ENCODE assay signal across 13 cellular contexts in genomic region chr12:64252708-64253107, GRCh38. TPM values are rescaled to one million over a fixed set of nuclear protein-coding genes. Genes with fewer than 3 reads are reported as not detected.
DNase-seq lines count a peak whose midpoint lies in the region; ATAC-seq, FAIRE-seq and TF ChIP-seq lines count a peak whose summit lies in the region.
"Had no signal": no experiment of that assay in that cellular context is flagged by ENCODE, and none has a peak within 500 bp of the region (broad histone marks: within the 10 kb centered on the region; RNA-seq: fewer than 3 reads in every experiment).

No MANE protein-coding gene starts in this region.

- H3K36me3 Mint-ChIP-seq in natural killer cell, result no peaks in the 10 kb centered on the region

- ATAC-seq in right lobe of liver (peak in 3 of 4 donors; percentile 60 to 78 (median 68)), HepG2 (no peak), natural killer cell (no peak), GM18519 (IDR thresholded peaks at IDR 0.05; ENCODE audit: low FRiP score, unreplicated experiment) (no peak)

- POLR2A ChIA-PET in HepG2 (lab: Yijun Ruan, JAX) (no interaction called here), SK-N-SH (lab: Yijun Ruan, JAX) (no interaction called here)

- TF ChIP-seq POLR2A in right lobe of liver (IDR thresholded peaks at IDR 0.05) (no peak), HepG2 (IDR thresholded peaks at IDR 0.05; ENCODE audit: insufficient read depth in 1 of 2, low read depth in 2 of 2, low read length in 2 of 2) (no peak)

- TF ChIP-seq EP300 in HepG2 (IDR thresholded peaks at IDR 0.05; ENCODE audit: low read depth in 2 of 2, low read length in 2 of 2), result no peak
- no peak for TF ChIP-seq EP300 in HepG2 (CRISPR knock-in tag; IDR thresholded peaks at IDR 0.05; ENCODE audit: borderline replicate concordance)
- TF ChIP-seq EP300 in SK-N-SH (IDR thresholded peaks at IDR 0.05; ENCODE audit: borderline replicate concordance in 1 of 2, low read depth in 1 of 2, low read length in 1 of 2), result no peak

- H3K27me3 ChIP-seq in right lobe of liver (no peaks in the 10 kb centered on the region), HepG2 (ENCODE audit: control insufficient read depth in 1 of 2, insufficient read depth in 2 of 2, low read length in 2 of 2) (no peaks in the 10 kb centered on the region), SK-N-SH (ENCODE audit: insufficient read depth) (no peaks in the 10 kb centered on the region)

- H4K20me1 ChIP-seq in HepG2 (ENCODE audit: insufficient read depth, low read length), result no peaks in the 10 kb centered on the region
- no peaks in the 10 kb centered on the region for H4K20me1 ChIP-seq in SK-N-SH (ENCODE audit: insufficient read depth)

- peaks cover 0 to 4% of the 10 kb centered on the region in 2 donors for H3K27me3 Mint-ChIP-seq in natural killer cell (ENCODE audit: low read depth in 2 of 2)

- H3K79me2 ChIP-seq in HepG2 (ENCODE audit: insufficient read depth, low read length), result no peaks in the 10 kb centered on the region
- H3K79me2 ChIP-seq in SK-N-SH (ENCODE audit: insufficient read depth), result no peaks in the 10 kb centered on the region

- H3K27ac ChIP-seq in right lobe of liver (no peak overlapping the region), HepG2 (ENCODE audit: extremely low read length, insufficient read depth, low read length) (no peak overlapping the region), SK-N-SH (ENCODE audit: low read depth in 2 of 2, low read length in 1 of 2) (no peak overlapping the region)
- H3K27ac ChIP-seq: SK-N-MC had no signal

- BruUV-seq in HepG2 (replicated peaks; lab: Mats Ljungman, UMichigan), result no TSS peak

- H3K4me2 ChIP-seq in HepG2 (ENCODE audit: low read depth, low read length), result no peak overlapping the region
- no peak overlapping the region for H3K4me2 ChIP-seq in SK-N-SH

- TF ChIP-seq RAD21 in HepG2 (CRISPR knock-in tag; IDR thresholded peaks at IDR 0.05) (no peak), SK-N-SH (IDR thresholded peaks at IDR 0.05; ENCODE audit: low read length) (no peak)

- TF ChIP-seq CTCF in right lobe of liver (IDR thresholded peaks at IDR 0.05) (no peak), HepG2 (CRISPR knock-in tag; IDR thresholded peaks at IDR 0.05) (no peak), epithelial cell of esophagus (IDR thresholded peaks at IDR 0.05; ENCODE audit: insufficient read depth, low read depth, low read length, missing control alignments) (no peak), natural killer cell (IDR thresholded peaks at IDR 0.05) (no peak), SK-N-SH (IDR thresholded peaks at IDR 0.05) (no peak)

- H3K9me2 ChIP-seq in SK-N-SH, result no peaks in the 10 kb centered on the region

- H3K4me1 ChIP-seq in right lobe of liver, result no peaks in the 10 kb centered on the region
- H3K4me1 ChIP-seq in HepG2 (ENCODE audit: insufficient read depth, low read length), result no peaks in the 10 kb centered on the region
- no peaks in the 10 kb centered on the region for H3K4me1 ChIP-seq in SK-N-SH (ENCODE audit: control insufficient read depth in 1 of 2, insufficient read depth in 2 of 2, low read depth in 1 of 2, low read length in 1 of 2)

- H3K4me3 ChIP-seq in right lobe of liver (no peak overlapping the region), HepG2 (replicated peaks in 1 of 3; ENCODE audit: insufficient read depth in 1 of 3, low read depth in 2 of 3, low read length in 3 of 3) (no peak overlapping the region), epithelial cell of esophagus (ENCODE audit: low read length) (no peak overlapping the region), SK-N-SH (ENCODE audit: low read depth in 2 of 2, low read length in 1 of 2) (no peak overlapping the region)
- H3K4me3 ChIP-seq: SK-N-MC had no signal

- in situ Hi-C loops in HepG2 (cut with HindIII; ENCODE audit: extremely low pct_ligation_motif_present, low pct_unique_long_range_greater_than_20kb), result no loop called here

- intact Hi-C loops in right lobe of liver (cut with DNase I), result no loop called here
- intact Hi-C loops in HepG2 (cut with micrococcal nuclease; ENCODE audit: unreplicated experiment), result no loop called here
- intact Hi-C loops in natural killer cell (cut with micrococcal nuclease), result no loop called here

- no peak overlapping the region for H3K27ac Mint-ChIP-seq in natural killer cell
- H3K27ac Mint-ChIP-seq: activated T-helper 1 cell treated with anti-CD3 and anti-CD28 coated beads, Interleukin-12 subunit alpha, Interleukin-12 subunit beta, Interleukin-2, Interleukin-4 antibody, amounts not matched to agents 30 ng/mL and 10 ng/mL and 1 ng/mL, durations not matched to agents 14 hours and 24 hours and 36 hours had no signal

- no peak overlapping the region for H3K4me3 Mint-ChIP-seq in natural killer cell
- H3K4me3 Mint-ChIP-seq: activated T-helper 1 cell treated with anti-CD3 and anti-CD28 coated beads, Interleukin-12 subunit alpha, Interleukin-12 subunit beta, Interleukin-2, Interleukin-4 antibody, amounts not matched to agents 30 ng/mL and 10 ng/mL and 1 ng/mL, durations not matched to agents 14 hours and 24 hours and 36 hours had no signal

- FAIRE-seq in HepG2 (lab: Jason Lieb, UNC), result no peak
- FAIRE-seq: frontal cortex had no signal

- CTCF ChIA-PET in HepG2 (lab: Yijun Ruan, JAX; ENCODE audit: low intra/inter-chr PET ratio, low total read pairs), result no interaction called here
- CTCF ChIA-PET in SK-N-SH (lab: Yijun Ruan, JAX), result interaction anchor here (0.9 to 4.4 kb wide), 3 partner anchors 409 to 426 kb away, joined by 4 to 16 read pairs (median 5); partner anchors contain the start of gene SRGAP1

- peaks cover 12 to 14% of the 10 kb centered on the region in 2 donors for H3K4me1 Mint-ChIP-seq in natural killer cell

- H3K9me3 Mint-ChIP-seq in natural killer cell, result no peaks in the 10 kb centered on the region
- H3K9me3 Mint-ChIP-seq: activated T-helper 1 cell treated with anti-CD3 and anti-CD28 coated beads, Interleukin-12 subunit alpha, Interleukin-12 subunit beta, Interleukin-2, Interleukin-4 antibody, amounts not matched to agents 30 ng/mL and 10 ng/mL and 1 ng/mL, durations not matched to agents 14 hours and 24 hours and 36 hours had no signal

- H3K36me3 ChIP-seq in right lobe of liver (no peaks in the 10 kb centered on the region), HepG2 (replicated peaks in 1 of 2; ENCODE audit: control insufficient read depth in 1 of 2, insufficient read depth in 2 of 2, low read length in 2 of 2) (no peaks in the 10 kb centered on the region), SK-N-SH (replicated peaks in 1 of 2; ENCODE audit: control insufficient read depth in 1 of 2, insufficient read depth in 2 of 2, low read length in 1 of 2) (no peaks in the 10 kb centered on the region)

- H3K9ac ChIP-seq in HepG2 (ENCODE audit: insufficient read depth, low read depth, low read length) (no peak overlapping the region), SK-N-SH (no peak overlapping the region)

- no peak for DNase-seq in right lobe of liver
- DNase-seq in HepG2 (ENCODE audit: low spot score), result no peak
- DNase-seq in epithelial cell of esophagus (ENCODE audit: low read depth), result peak; percentile 64
- DNase-seq in midbrain (lab: John Stamatoyannopoulos, UW), result peak; percentile 43
- DNase-seq in NCI-H2029 (lab: John Stamatoyannopoulos, UW), result no peak
- no peak for DNase-seq in natural killer cell
- DNase-seq in SK-N-SH, result no peak
- DNase-seq: central memory CD4-positive, alpha-beta T cell; posterior cingulate gyrus had no signal

- no peaks in the 10 kb centered on the region for H3F3A ChIP-seq in SK-N-SH (replicated peaks; ENCODE audit: insufficient read depth)

- no peaks in the 10 kb centered on the region for H3K9me3 ChIP-seq in right lobe of liver
- no peaks in the 10 kb centered on the region for H3K9me3 ChIP-seq in HepG2 (ENCODE audit: low read length)
- no peaks in the 10 kb centered on the region for H3K9me3 ChIP-seq in SK-N-SH

- WGBS in right lobe of liver (ENCODE audit: insufficient coverage, low coverage, low lambda C conversion rate, missing lambda C conversion rate), result 14% methylated on average over 3 of the region's 3 CpGs
- WGBS in HepG2 (ENCODE audit: low lambda C conversion rate), result 15% methylated on average over 3 of the region's 3 CpGs
- WGBS in SK-N-SH (ENCODE audit: low lambda C conversion rate), result 82% methylated on average over 3 of the region's 3 CpGs

- H2AFZ ChIP-seq in HepG2 (ENCODE audit: low read length), result no peak overlapping the region
- no peak overlapping the region for H2AFZ ChIP-seq in SK-N-SH (ENCODE audit: low read depth)

TF ChIP-seq in HepG2, 621 proteins besides CTCF, POLR2A, EP300 and RAD21 (continues in another document):
- no peak for TF ChIP-seq FOXC1 (CRISPR knock-in tag; IDR thresholded peaks at IDR 0.05; ENCODE audit: borderline replicate concordance)

TF ChIP-seq in SK-N-SH, 30 proteins besides CTCF, POLR2A, EP300 and RAD21 (continues in another document):
- TF ChIP-seq GABPA (IDR thresholded peaks at IDR 0.05; ENCODE audit: low read depth) (no peak), RFX5 (IDR thresholded peaks at IDR 0.05; ENCODE audit: low read length) (no peak)

RNA-seq across cellular contexts. Expression of gene KICS2, which starts 30.6 kb away (rescaled TPM):
- total RNA-seq in right lobe of liver, result 10 to 100 TPM in 2 of 6 experiments, 1 to 10 TPM in 4; 4.4 to 11.0 (median 7.6) TPM
- total RNA-seq in HepG2 (2016; rRNA removed; fragmentation: Illumina TruSeq; extraction: Trizol), result 6.6 and 6.8 TPM in 2 replicates
- 4.8 and 6.6 TPM in 2 replicates for total RNA-seq in HepG2 (2016; cell fraction: cytosol; rRNA removed; fragmentation: Illumina TruSeq; extraction: Trizol; ENCODE audit: low read depth)
- 8.0 and 8.8 TPM in 2 replicates for total RNA-seq in HepG2 (2016; cell fraction: insoluble cytoplasmic fraction; rRNA removed; fragmentation: Illumina TruSeq; extraction: Trizol)
- 6.7 and 8.2 TPM in 2 replicates for total RNA-seq in HepG2 (2016; cell fraction: membrane; rRNA removed; fragmentation: Illumina TruSeq; extraction: Trizol)
- total RNA-seq in HepG2 (2016; cell fraction: nucleus; rRNA removed; fragmentation: Illumina TruSeq; extraction: Trizol), result 12.1 and 12.3 TPM in 2 replicates
- 3.3 and 3.5 TPM in 2 replicates for polyA plus RNA-seq in HepG2 (2011; rRNA removed)
- 3.0 TPM in 2 replicates for polyA plus RNA-seq in HepG2 (2011; cell fraction: cytosol; rRNA removed)
- 6.5 and 8.2 TPM in 2 replicates for polyA plus RNA-seq in HepG2 (2011; cell fraction: nucleus; rRNA removed)
- 3.0 and 3.6 TPM in 2 replicates for polyA plus RNA-seq in HepG2 (2012)
- polyA plus RNA-seq in HepG2 (2016; cell fraction: cytosol; fragmentation: Illumina TruSeq; extraction: Trizol; ENCODE audit: low read depth), result 1.6 and 1.7 TPM in 2 replicates
- polyA plus RNA-seq in HepG2 (2016; cell fraction: insoluble cytoplasmic fraction; fragmentation: Illumina TruSeq; extraction: Trizol; ENCODE audit: low read depth), result 5.8 and 6.1 TPM in 2 replicates
- 2.8 and 3.4 TPM in 2 replicates for polyA plus RNA-seq in HepG2 (2016; cell fraction: membrane; fragmentation: Illumina TruSeq; extraction: Trizol; ENCODE audit: low read depth)
- 5.2 and 5.9 TPM in 2 replicates for polyA plus RNA-seq in HepG2 (2016; cell fraction: nucleus; fragmentation: Illumina TruSeq; extraction: Trizol; ENCODE audit: insufficient read depth, low read depth)
- 9.8 and 11.4 TPM in 2 replicates for polyA minus RNA-seq in HepG2 (2011; rRNA and poly(A)+ RNA removed; ENCODE audit: low replicate concordance)
- 3.3 and 4.2 TPM in 2 replicates for polyA minus RNA-seq in HepG2 (2011; cell fraction: cytosol; rRNA and poly(A)+ RNA removed)
- 18.0 and 22.3 TPM in 2 replicates for polyA minus RNA-seq in HepG2 (2011; cell fraction: nucleus; rRNA and poly(A)+ RNA removed)
- 10 to 100 TPM; 14.7 to 19.5 (median 15.6) TPM for total RNA-seq in natural killer cell
- 3.7 and 4.1 TPM in 2 replicates for polyA plus RNA-seq in SK-N-SH (2012; rRNA removed)
- 3.8 TPM in 2 replicates for polyA plus RNA-seq in SK-N-SH (2012; cell fraction: cytosol; rRNA removed)
- 8.5 and 9.4 TPM in 2 replicates for polyA plus RNA-seq in SK-N-SH (2012; cell fraction: nucleus; rRNA removed)

Comparison
In these comparisons a context has a peak if more than half of its experiments do, and no peak if none do; other contexts are left out.
1. ATAC-seq: peak in right lobe of liver (3 of 4); none in HepG2 (single experiment), natural killer cell (0 of 3) and GM18519 (single experiment).
2. DNase-seq: peak in epithelial cell of esophagus (single experiment) and midbrain (single experiment); none in right lobe of liver (0 of 3), HepG2 (single experiment), NCI-H2029 (single experiment), natural killer cell (single experiment) and SK-N-SH (single experiment).